In genomic region chr5:56534102-56534501, GRCh38 we compare ENCODE assay signal across 11 cellular contexts.
DNase-seq lines count a peak whose midpoint lies in the region; ATAC-seq, FAIRE-seq and TF ChIP-seq lines count a peak whose summit lies in the region.
"Had no signal": no experiment of that assay in that cellular context is flagged by ENCODE, and none has a peak within 500 bp of the region (broad histone marks: within the 10 kb centered on the region; RNA-seq: fewer than 3 reads in every experiment).

No MANE protein-coding gene starts in this region.

- ATAC-seq in natural killer cell = no peak

- 9 to 59% (median 32%) methylated on average over 4 of the region's 4 CpGs for WGBS in small intestine, 3 donors

- H3K27me3 ChIP-seq in small intestine (ENCODE audit: control insufficient read depth in 2 of 2, insufficient read depth in 2 of 2, low read length in 2 of 2) (no peaks in the 10 kb centered on the region), MM.1S (replicated peaks; ENCODE audit: insufficient read depth, low read length) (no peaks in the 10 kb centered on the region)
- H3K27me3 ChIP-seq: cardiac muscle cell had no signal

- no peaks in the 10 kb centered on the region for H4K20me1 ChIP-seq in MM.1S (ENCODE audit: insufficient read depth, low read length)

- no peaks in the 10 kb centered on the region for H3K36me3 ChIP-seq in small intestine (ENCODE audit: control insufficient read depth in 2 of 2, insufficient read depth in 2 of 2, low read length in 2 of 2)
- H3K36me3 ChIP-seq in MM.1S (replicated peaks; ENCODE audit: insufficient read depth, low read length) = no peaks in the 10 kb centered on the region
- H3K36me3 ChIP-seq: cardiac muscle cell had no signal

- no peak overlapping the region for H3K9ac ChIP-seq in MM.1S (ENCODE audit: low read length)

- H3K4me1 Mint-ChIP-seq in natural killer cell = no peaks in the 10 kb centered on the region

- H2AFZ ChIP-seq in MM.1S (ENCODE audit: low read length) = no peak overlapping the region

- no peak for FAIRE-seq in small intestine (lab: Jason Lieb, UNC)
- FAIRE-seq: G401.6 had no signal

- H3K27me3 Mint-ChIP-seq in natural killer cell (ENCODE audit: low read depth in 2 of 2) = no peaks in the 10 kb centered on the region

- H3K27ac ChIP-seq in epithelial cell of prostate = peak overlapping the region; percentile 42
- H3K27ac ChIP-seq in small intestine (ENCODE audit: low read depth in 1 of 2, low read length in 1 of 2) = peak overlapping the region; percentile 38 to 52
- H3K27ac ChIP-seq in MM.1S (ENCODE audit: low read length) = no peak overlapping the region
- H3K27ac ChIP-seq: cardiac muscle cell had no signal

- TF ChIP-seq CTCF in MM.1S (IDR thresholded peaks at IDR 0.05; ENCODE audit: low read length) (no peak), natural killer cell (IDR thresholded peaks at IDR 0.05) (no peak)

- peak; percentile 61 for DNase-seq in H4 (ENCODE audit: low spot score)
- peak; percentile 17 for DNase-seq in RPMI7951 (ENCODE audit: low read depth)
- peak; percentile 57 for DNase-seq in epithelial cell of prostate (ENCODE audit: low read depth, low spot score)
- peak; percentile 89 for DNase-seq in small intestine
- DNase-seq in MM.1S = no peak
- DNase-seq in natural killer cell = no peak
- DNase-seq in activated gamma-delta T cell (lab: John Stamatoyannopoulos, UW) = no peak
- no peak for DNase-seq in putamen (ENCODE audit: low spot score)

- H3F3A ChIP-seq in MM.1S (ENCODE audit: insufficient read depth, low read length) = no peaks in the 10 kb centered on the region

- H3K9me2 ChIP-seq in MM.1S (replicated peaks; ENCODE audit: insufficient read depth, low read length) = no peaks in the 10 kb centered on the region

- no peak overlapping the region for H3K4me3 Mint-ChIP-seq in natural killer cell
- H3K4me3 Mint-ChIP-seq: natural killer cell treated with Interleukin-12 subunit alpha and Interleukin-12 subunit beta and Interleukin-15 and Interleukin-18, amount 100 ng/mL, for 72 hours had no signal

- H3K9me3 Mint-ChIP-seq in natural killer cell = no peaks in the 10 kb centered on the region
- H3K9me3 Mint-ChIP-seq: natural killer cell treated with Interleukin-12 subunit alpha and Interleukin-12 subunit beta and Interleukin-15 and Interleukin-18, amount 100 ng/mL, for 72 hours had no signal

- peaks cover 0 to 4% of the 10 kb centered on the region in 2 donors for H3K4me1 ChIP-seq in small intestine (ENCODE audit: control insufficient read depth in 2 of 2, insufficient read depth in 1 of 2, low read depth in 1 of 2, low read length in 1 of 2)
- no peaks in the 10 kb centered on the region for H3K4me1 ChIP-seq in MM.1S (ENCODE audit: low read length)

- no peak overlapping the region for H3K27ac Mint-ChIP-seq in natural killer cell
- H3K27ac Mint-ChIP-seq: natural killer cell treated with Interleukin-12 subunit alpha and Interleukin-12 subunit beta and Interleukin-15 and Interleukin-18, amount 100 ng/mL, for 72 hours had no signal

- H3K36me3 Mint-ChIP-seq in natural killer cell = no peaks in the 10 kb centered on the region
- H3K36me3 Mint-ChIP-seq: natural killer cell treated with Interleukin-12 subunit alpha and Interleukin-12 subunit beta and Interleukin-15 and Interleukin-18, amount 100 ng/mL, for 72 hours had no signal

- no peaks in the 10 kb centered on the region for H3K79me2 ChIP-seq in MM.1S (ENCODE audit: low read length)

- H3K9me3 ChIP-seq in small intestine (ENCODE audit: control insufficient read depth, low read depth) = no peaks in the 10 kb centered on the region
- no peaks in the 10 kb centered on the region for H3K9me3 ChIP-seq in MM.1S (replicated peaks; ENCODE audit: insufficient read depth, low read length)

- H3K4me2 ChIP-seq in MM.1S (ENCODE audit: low read depth, low read length) = no peak overlapping the region

- H3K4me3 ChIP-seq in small intestine (ENCODE audit: low read depth in 1 of 2, low read length in 2 of 2) (no peak overlapping the region), MM.1S (ENCODE audit: low read length) (no peak overlapping the region)
- H3K4me3 ChIP-seq: cardiac muscle cell had no signal

- intact Hi-C loops in natural killer cell (cut with micrococcal nuclease) = no loop called here

Comparison
In these comparisons a context has a peak if more than half of its experiments do, and no peak if none do; other contexts are left out.
1. DNase-seq: peak in H4 (single experiment), RPMI7951 (single experiment), epithelial cell of prostate (single experiment) and small intestine (single experiment); none in MM.1S (single experiment), natural killer cell (single experiment), activated gamma-delta T cell (single experiment) and putamen (single experiment).